8 cellular contexts compared by ENCODE assay signal in the genomic region with DNA sequence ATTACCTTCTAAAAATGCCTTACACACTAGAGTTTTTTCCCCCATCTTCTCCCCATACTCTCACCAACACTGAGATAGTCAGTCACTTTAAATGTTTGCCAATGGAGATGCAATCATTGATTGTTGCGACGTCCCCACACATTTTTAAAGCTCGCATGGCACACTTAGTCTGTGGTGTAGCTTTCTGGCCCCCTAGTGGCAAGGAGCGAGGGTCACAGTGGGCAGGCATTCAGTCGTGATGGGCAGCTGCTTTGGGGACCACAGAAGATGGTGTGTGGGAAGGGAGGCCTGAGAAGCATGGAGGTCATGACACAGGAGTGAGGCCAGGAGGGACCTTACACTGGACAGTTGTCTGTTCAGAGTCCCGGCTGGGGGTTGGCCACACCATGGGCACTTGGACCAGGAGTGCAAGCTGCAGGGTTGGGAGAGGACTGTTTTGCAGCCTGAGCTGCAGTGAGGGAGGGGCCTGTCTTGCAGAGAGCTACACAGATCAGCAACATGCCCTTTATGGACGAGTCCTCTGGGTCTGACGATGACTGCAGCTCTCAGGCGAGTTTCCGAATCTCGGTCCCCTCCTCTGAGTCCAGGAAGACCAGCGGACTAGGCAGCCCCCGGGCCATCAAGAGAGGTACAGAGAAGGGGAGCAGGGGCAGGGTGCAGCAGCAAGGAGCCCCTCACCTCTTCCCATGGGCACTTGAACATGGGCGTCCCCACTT. TPM values are rescaled to one million over a fixed set of nuclear protein-coding genes. Genes with fewer than 3 reads are reported as not detected.
DNase-seq lines count a peak whose midpoint lies in the region; ATAC-seq and TF ChIP-seq lines count a peak whose summit lies in the region.

No MANE protein-coding gene starts in this region.

- peaks cover 0 to 7% (median 2%) of the 10 kb centered on the region in 4 donors for H3K4me1 Mint-ChIP-seq in naive thymus-derived CD8-positive, alpha-beta T cell
- H3K4me1 Mint-ChIP-seq in stimulated activated effector memory CD8-positive, alpha-beta T cell treated with anti-CD3 and anti-CD28 coated beads, Interleukin-12 subunit alpha, Interleukin-12 subunit beta, amount 100 ng/mL, for 72 hours = peaks cover 7% of the 10 kb centered on the region

- H3K27ac Mint-ChIP-seq in naive thymus-derived CD8-positive, alpha-beta T cell = peak overlapping the region in 1 of 10 donors; percentile 58
- no peak overlapping the region for H3K27ac Mint-ChIP-seq in stimulated activated effector memory CD8-positive, alpha-beta T cell treated with anti-CD3 and anti-CD28 coated beads, Interleukin-12 subunit alpha, Interleukin-12 subunit beta, amount 100 ng/mL, for 72 hours

- no peaks in the 10 kb centered on the region for H3K9me3 Mint-ChIP-seq in naive thymus-derived CD8-positive, alpha-beta T cell
- no peaks in the 10 kb centered on the region for H3K9me3 Mint-ChIP-seq in stimulated activated effector memory CD8-positive, alpha-beta T cell treated with anti-CD3 and anti-CD28 coated beads, Interleukin-12 subunit alpha, Interleukin-12 subunit beta, amount 100 ng/mL, for 72 hours

- ATAC-seq in HG03135 (IDR thresholded peaks at IDR 0.05; ENCODE audit: unreplicated experiment) (peak; percentile 75), HG03442 (IDR thresholded peaks at IDR 0.05; ENCODE audit: unreplicated experiment) (no peak)
- peak; percentile 91 to 100 for ATAC-seq in naive thymus-derived CD8-positive, alpha-beta T cell
- peak; percentile 84 for ATAC-seq in stimulated activated effector memory CD8-positive, alpha-beta T cell treated with anti-CD3 and anti-CD28 coated beads, Interleukin-12 subunit alpha, Interleukin-12 subunit beta, amount 100 ng/mL, for 72 hours

- no peak overlapping the region for H3K4me3 Mint-ChIP-seq in naive thymus-derived CD8-positive, alpha-beta T cell
- H3K4me3 Mint-ChIP-seq in stimulated activated effector memory CD8-positive, alpha-beta T cell treated with anti-CD3 and anti-CD28 coated beads, Interleukin-12 subunit alpha, Interleukin-12 subunit beta, amount 100 ng/mL, for 72 hours = no peak overlapping the region

- DNase-seq in GM06990 (ENCODE audit: extremely low read depth, insufficient read length) (peak; percentile 37), NOMO-1 treated with dmso at 0.1 percent for 144 hours (lab: John Stamatoyannopoulos, UW; ENCODE audit: unreplicated experiment) (peak; percentile 32), epithelial cell of proximal tubule (ENCODE audit: low read depth) (no peak)
- peak; percentile 72 for DNase-seq in activated CD8-positive, alpha-beta memory T cell treated with anti-CD3 and anti-CD28 coated beads, Interleukin-2, amount 50 U/mL, for 4 hours
- peak; percentile 42 to 86 (median 68) for DNase-seq in naive thymus-derived CD8-positive, alpha-beta T cell
- DNase-seq in stimulated activated effector memory CD8-positive, alpha-beta T cell treated with anti-CD3 and anti-CD28 coated beads, Interleukin-12 subunit alpha, Interleukin-12 subunit beta, amount 100 ng/mL, for 72 hours (ENCODE audit: low spot score in 2 of 2) = peak; percentile 45 to 80

- no peak overlapping the region for H3K4me3 ChIP-seq in GM06990 (replicated peaks; ENCODE audit: low read depth, low read length)
- no peak overlapping the region for H3K4me3 ChIP-seq in epithelial cell of proximal tubule (ENCODE audit: low read depth, low read length)

- no peaks in the 10 kb centered on the region for H3K27me3 ChIP-seq in GM06990 (replicated peaks; ENCODE audit: control insufficient read depth, insufficient read depth, low read length)

- H3K36me3 ChIP-seq in GM06990 (ENCODE audit: control insufficient read depth, insufficient read depth, low read length) = no peaks in the 10 kb centered on the region

- TF ChIP-seq CTCF in GM06990 (IDR thresholded peaks at IDR 0.05; ENCODE audit: insufficient read depth, low read length, poor library complexity, severe bottlenecking) (peak; percentile 94), epithelial cell of proximal tubule (conservative IDR thresholded peaks at IDR 0.05; ENCODE audit: low read depth, low read length) (peak; percentile 97)

- POLR2A ChIA-PET in naive thymus-derived CD8-positive, alpha-beta T cell (lab: Charles Lee) = interaction anchor here (1.0 to 3.9 kb wide), 2 partner anchors 142 to 144 kb away, joined by 3 to 16 read pairs; no protein-coding TSS in a partner anchor

- no peaks in the 10 kb centered on the region for H3K36me3 Mint-ChIP-seq in naive thymus-derived CD8-positive, alpha-beta T cell
- no peaks in the 10 kb centered on the region for H3K36me3 Mint-ChIP-seq in stimulated activated effector memory CD8-positive, alpha-beta T cell treated with anti-CD3 and anti-CD28 coated beads, Interleukin-12 subunit alpha, Interleukin-12 subunit beta, amount 100 ng/mL, for 72 hours

- peaks cover 0 to 13% (median 5%) of the 10 kb centered on the region in 5 donors for H3K27me3 Mint-ChIP-seq in naive thymus-derived CD8-positive, alpha-beta T cell

RNA-seq across cellular contexts. Expression of gene PIGH, which starts 28.6 kb away (rescaled TPM):
- total RNA-seq in epithelial cell of proximal tubule = 13.9 and 19.9 TPM in 2 replicates
- 10 to 100 TPM; 32.1 to 37.5 TPM for total RNA-seq in naive thymus-derived CD8-positive, alpha-beta T cell
- 10 to 100 TPM; 24.6 to 44.5 (median 35.3) TPM for polyA plus RNA-seq in naive thymus-derived CD8-positive, alpha-beta T cell

RNA-seq across cellular contexts. Expression of gene PLEKHH1, which starts 38.3 kb away (rescaled TPM):
- total RNA-seq in epithelial cell of proximal tubule = 6.3 and 7.6 TPM in 2 replicates
- 1 to 10 TPM; 1.0 to 1.4 TPM for total RNA-seq in naive thymus-derived CD8-positive, alpha-beta T cell
- polyA plus RNA-seq in naive thymus-derived CD8-positive, alpha-beta T cell = under 1 TPM in 2 of 3 donors, not detected in 1; 0.06 to 0.07 TPM

RNA-seq across cellular contexts. Expression of gene ARG2, which starts 48.3 kb away (rescaled TPM):
- total RNA-seq in epithelial cell of proximal tubule = 25.9 TPM in 2 replicates
- 1 to 10 TPM in 1 of 2 experiments, under 1 TPM in 1; 0.78 to 1.1 TPM for total RNA-seq in naive thymus-derived CD8-positive, alpha-beta T cell
- polyA plus RNA-seq in naive thymus-derived CD8-positive, alpha-beta T cell = under 1 TPM in 2 of 3 donors, not detected in 1; 0.32 to 0.88 TPM

Comparison
In these comparisons a context has a peak if more than half of its experiments do, and no peak if none do; other contexts are left out.
1. RNA of gene ARG2, which starts 48.3 kb away (total RNA-seq): 25.9 TPM in epithelial cell of proximal tubule; 0.78 to 1.1 TPM in naive thymus-derived CD8-positive, alpha-beta T cell; every median in the first group is over 10 times any median in the second.